In genomic region chr12:105194947-105195346, GRCh38 we compare ENCODE assay signal across 14 cellular contexts. TPM values are rescaled to one million over a fixed set of nuclear protein-coding genes. Genes with fewer than 3 reads are reported as not detected.
DNase-seq lines count a peak whose midpoint lies in the region; ATAC-seq and TF ChIP-seq lines count a peak whose summit lies in the region.
"Had no signal": no experiment of that assay in that cellular context is flagged by ENCODE, and none has a peak within 500 bp of the region (broad histone marks: within the 10 kb centered on the region; RNA-seq: fewer than 3 reads in every experiment).

No MANE protein-coding gene starts in this region.

- BruUV-seq in Caco-2 (replicated peaks; lab: Mats Ljungman, UMichigan), result no TSS peak

- H3K9me3 Mint-ChIP-seq in GM23338, result no peaks in the 10 kb centered on the region; the same call in 2 of the 3 replicates
- H3K9me3 Mint-ChIP-seq in chondrocyte (ENCODE audit: low read depth), result no peaks in the 10 kb centered on the region
- no peaks in the 10 kb centered on the region for H3K9me3 Mint-ChIP-seq in memory B cell
- no peaks in the 10 kb centered on the region for H3K9me3 Mint-ChIP-seq in Caco-2 (ENCODE audit: unreplicated experiment)
- H3K9me3 Mint-ChIP-seq in WTC11, result no peaks in the 10 kb centered on the region
- H3K9me3 Mint-ChIP-seq: CD8-positive, alpha-beta T cell had no signal

- H3F3A ChIP-seq in GM23338 (replicated peaks; ENCODE audit: low read depth), result no peaks in the 10 kb centered on the region

- H3K36me3 Mint-ChIP-seq in GM23338 (ENCODE audit: low read depth) (peaks cover 20% of the 10 kb centered on the region), chondrocyte (ENCODE audit: low read depth) (peaks cover 50% of the 10 kb centered on the region), memory B cell (peaks cover 28% of the 10 kb centered on the region), Caco-2 (ENCODE audit: insufficient read depth, unreplicated experiment) (peaks cover 54% of the 10 kb centered on the region), WTC11 (peaks cover 34% of the 10 kb centered on the region)

- intact Hi-C loops in Caco-2 (cut with micrococcal nuclease; ENCODE audit: unreplicated experiment), result loop anchor here (5.0 kb wide), 1 partner anchor 187 kb away; no protein-coding TSS in a partner anchor

- DNase-seq in GM23338 (ENCODE audit: low spot score) (no peak), chondrocyte (ENCODE audit: low spot score) (no peak), memory B cell (ENCODE audit: low spot score in 2 of 2) (no peak), Caco-2 (no peak), WTC11 (ENCODE audit: low spot score) (no peak), HAP-1 (ENCODE audit: low spot score in 2 of 2) (no peak)
- DNase-seq: BE2C; CD8-positive, alpha-beta T cell; COR-L47; DMS53; GF-D8 had no signal

- H3K27ac Mint-ChIP-seq in GM23338 (no peak overlapping the region), chondrocyte (ENCODE audit: unreplicated experiment) (peak overlapping the region; percentile 10), memory B cell (peak overlapping the region; percentile 38), Caco-2 (ENCODE audit: unreplicated experiment) (no peak overlapping the region), WTC11 (no peak overlapping the region)
- H3K27ac Mint-ChIP-seq: CD8-positive, alpha-beta T cell had no signal

- CTCF ChIA-PET in Caco-2 (lab: Charles Lee), result no interaction called here
- CTCF ChIA-PET in WTC11 (lab: Charles Lee), result no interaction called here

- POLR2A ChIA-PET in Caco-2 (lab: Charles Lee) (no interaction called here), WTC11 (lab: Charles Lee) (no interaction called here)

- H3K4me1 Mint-ChIP-seq in GM23338 (no peaks in the 10 kb centered on the region), chondrocyte (ENCODE audit: low read depth) (peaks cover 10% of the 10 kb centered on the region), memory B cell (peaks cover 9% of the 10 kb centered on the region), Caco-2 (ENCODE audit: low read depth, unreplicated experiment) (peaks cover 13% of the 10 kb centered on the region), WTC11 (no peaks in the 10 kb centered on the region)

- peaks cover 4% of the 10 kb centered on the region; the same call in 1 of the 2 replicates for H3K4me1 ChIP-seq in GM23338 (ENCODE audit: insufficient read depth)
- H3K4me1 ChIP-seq in Caco-2, result peaks cover 8% of the 10 kb centered on the region
- H3K4me1 ChIP-seq in HAP-1, result no peaks in the 10 kb centered on the region
- H3K4me1 ChIP-seq: A549 had no signal

- no peaks in the 10 kb centered on the region for H3K9me2 ChIP-seq in GM23338 (ENCODE audit: insufficient read depth)

- no peak overlapping the region for H3K4me2 ChIP-seq in GM23338
- H3K4me2 ChIP-seq: A549 had no signal

- H4K20me1 ChIP-seq in GM23338 (replicated peaks; ENCODE audit: insufficient read depth), result no peaks in the 10 kb centered on the region

- H3K9me3 ChIP-seq in Caco-2 (no peaks in the 10 kb centered on the region), HAP-1 (no peaks in the 10 kb centered on the region)
- H3K9me3 ChIP-seq: A549, BE2C had no signal

- ATAC-seq in GM23338 (no peak), memory B cell (ENCODE audit: low read depth) (no peak), WTC11 (no peak), GM21737 (IDR thresholded peaks at IDR 0.05; ENCODE audit: unreplicated experiment) (no peak)
- ATAC-seq: A549; CD8-positive, alpha-beta T cell had no signal

- H3K27ac ChIP-seq in GM23338 (ENCODE audit: low read depth), result 0 out of 2 replicates have a peak overlapping the region, but pooled peaks have one; percentile 63
- H3K27ac ChIP-seq: A549, C4-2B had no signal

- H3K79me2 ChIP-seq in GM23338 (replicated peaks; ENCODE audit: insufficient read depth), result no peaks in the 10 kb centered on the region

- in situ Hi-C loops in HAP-1 (cut with MboI; ENCODE audit: low sequenced_read_pairs), result loop anchor here (25.0 kb wide), 1 partner anchor 192 kb away; no protein-coding TSS in a partner anchor

- H2AFZ ChIP-seq in GM23338, result no peak overlapping the region

- H3K36me3 ChIP-seq in GM23338 (ENCODE audit: insufficient read depth) (peaks cover 13% of the 10 kb centered on the region; the same call in 1 of the 2 replicates), Caco-2 (ENCODE audit: control insufficient read depth, insufficient read depth, low read length) (peaks cover 7% of the 10 kb centered on the region), HAP-1 (replicated peaks) (peaks cover 11% of the 10 kb centered on the region)
- H3K36me3 ChIP-seq: BE2C had no signal

- H3K27me3 Mint-ChIP-seq in GM23338 (ENCODE audit: insufficient read depth, low read depth, poor library complexity) (peaks cover 2% of the 10 kb centered on the region), chondrocyte (ENCODE audit: low read depth) (no peaks in the 10 kb centered on the region), memory B cell (no peaks in the 10 kb centered on the region), Caco-2 (ENCODE audit: insufficient read depth, unreplicated experiment) (no peaks in the 10 kb centered on the region), WTC11 (ENCODE audit: low read depth) (no peaks in the 10 kb centered on the region)

- no peak overlapping the region for H3K4me3 ChIP-seq in GM23338
- no peak overlapping the region for H3K4me3 ChIP-seq in Caco-2 (ENCODE audit: low read depth, low read length)
- H3K4me3 ChIP-seq in HAP-1, result no peak overlapping the region
- H3K4me3 ChIP-seq: A549 had no signal

- H3K4me3 Mint-ChIP-seq in GM23338 (no peak overlapping the region), chondrocyte (ENCODE audit: unreplicated experiment) (no peak overlapping the region), memory B cell (no peak overlapping the region), Caco-2 (ENCODE audit: unreplicated experiment) (no peak overlapping the region), WTC11 (no peak overlapping the region)
- H3K4me3 Mint-ChIP-seq: CD8-positive, alpha-beta T cell had no signal

- TF ChIP-seq CTCF in GM23338 (conservative IDR thresholded peaks at IDR 0.05; ENCODE audit: low read depth in 2 of 2) (no peak), chondrocyte (IDR thresholded peaks at IDR 0.05) (no peak), Caco-2 (IDR thresholded peaks at IDR 0.05; ENCODE audit: insufficient read depth in 1 of 2, low read depth in 1 of 2, low read length in 1 of 2, severe bottlenecking in 1 of 2, unreplicated experiment in 1 of 2) (no peak), WTC11 (IDR thresholded peaks at IDR 0.05) (no peak)

- H3K27me3 ChIP-seq in GM23338 (ENCODE audit: insufficient read depth) (no peaks in the 10 kb centered on the region), Caco-2 (replicated peaks; ENCODE audit: control insufficient read depth, insufficient read depth, low read length) (no peaks in the 10 kb centered on the region), HAP-1 (ENCODE audit: low read depth) (no peaks in the 10 kb centered on the region)
- H3K27me3 ChIP-seq: BE2C had no signal

TF ChIP-seq in GM23338, 12 proteins besides CTCF, POLR2A, EP300 and RAD21 (continues in another document):
- TF ChIP-seq ETS1 (IDR thresholded peaks at IDR 0.05) (no peak), NANOG (IDR thresholded peaks at IDR 0.05; ENCODE audit: borderline replicate concordance) (no peak), CREB1 (CRISPR knock-in tag; IDR thresholded peaks at IDR 0.05; ENCODE audit: low read depth) (no peak), EZH2 (IDR thresholded peaks at IDR 0.05; ENCODE audit: low read depth, unreplicated experiment) (no peak), POLR2AphosphoS5 (IDR thresholded peaks at IDR 0.05; ENCODE audit: low read depth) (no peak)

TF ChIP-seq in WTC11, 78 proteins besides CTCF, POLR2A, EP300 and RAD21:
- TF ChIP-seq NR2C2 (CRISPR knock-in tag; IDR thresholded peaks at IDR 0.05), result no peak
- no peak for TF ChIP-seq OVOL2 (CRISPR knock-in tag; IDR thresholded peaks at IDR 0.05; ENCODE audit: borderline replicate concordance)

RNA-seq across cellular contexts. Expression of gene APPL2, which starts 41.0 kb away (rescaled TPM):
- total RNA-seq in GM23338 (2014; rRNA removed; shearing (Covaris generic)), result 15.1 and 17.4 TPM in 2 replicates
- polyA plus RNA-seq in GM23338 (2016; fragmentation: Nextera tagmentation; extraction: Ambion mirVana), result 6.2 and 9.3 TPM in 2 replicates
- total RNA-seq in chondrocyte (46.2 to 51.7 TPM (median 47.5 TPM) in 3 replicates), Caco-2 (2022) (49.2 and 56.0 TPM in 2 replicates), WTC11 (2021) (16.1 to 21.7 TPM (median 19.9 TPM) in 3 replicates)

Comparison
In these comparisons a context has a peak if more than half of its experiments do, and no peak if none do; other contexts are left out.
1. H3K27ac Mint-ChIP-seq: peak in chondrocyte (single experiment) and memory B cell (single experiment); none in GM23338 (single experiment), Caco-2 (single experiment) and WTC11 (single experiment).